ENCODE assay signal across 12 cellular contexts in the genomic region with DNA sequence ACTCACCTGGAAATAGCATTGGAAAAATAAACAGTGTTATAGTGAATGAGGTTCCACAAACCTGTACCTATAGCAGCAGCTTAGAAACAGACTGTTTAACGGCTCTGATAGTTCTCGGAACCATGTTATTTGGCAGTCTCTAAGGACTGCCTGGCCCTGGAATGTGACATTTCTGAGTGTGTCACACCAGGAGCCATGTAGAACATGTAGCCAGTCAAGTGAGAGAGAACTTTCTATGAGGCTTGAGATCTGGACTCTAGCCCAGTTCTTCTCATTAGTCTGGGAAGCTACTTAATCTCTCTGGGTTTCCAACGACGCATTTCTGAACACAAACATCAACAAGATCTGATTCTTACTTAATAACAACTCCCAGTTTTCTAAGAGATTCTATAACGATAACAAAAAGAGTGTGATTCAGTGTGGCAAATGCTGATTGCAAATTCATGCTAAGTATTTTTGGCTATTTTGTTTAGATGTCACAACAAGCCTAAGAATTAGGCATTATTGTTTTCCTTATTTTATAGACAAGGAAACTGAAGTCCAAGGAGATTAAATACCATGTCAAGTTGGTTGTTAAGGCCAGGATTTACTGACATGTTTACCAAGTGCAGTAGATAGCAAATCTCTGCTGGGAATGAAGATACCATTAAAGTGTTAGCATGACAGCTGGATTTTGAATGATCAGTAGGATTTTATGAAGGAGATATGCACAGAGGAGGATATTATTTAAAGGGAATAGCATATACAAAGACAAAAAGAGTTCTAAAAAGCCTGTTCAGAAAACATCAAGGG. TPM values are rescaled to one million over a fixed set of nuclear protein-coding genes. Genes with fewer than 3 reads are reported as not detected.
DNase-seq lines count a peak whose midpoint lies in the region; ATAC-seq and TF ChIP-seq lines count a peak whose summit lies in the region.
"Had no signal": no experiment of that assay in that cellular context is flagged by ENCODE, and none has a peak within 500 bp of the region (broad histone marks: within the 10 kb centered on the region; RNA-seq: fewer than 3 reads in every experiment).

No MANE protein-coding gene starts in this region.

- no peak for ATAC-seq in natural killer cell treated with Interleukin-12 subunit alpha and Interleukin-12 subunit beta and Interleukin-15 and Interleukin-18, amount 100 ng/mL, for 72 hours
- ATAC-seq in GM21529 (IDR thresholded peaks at IDR 0.05; ENCODE audit: unreplicated experiment): no peak

- CTCF ChIA-PET in OCI-LY7 (lab: Charles Lee; ENCODE audit: unreplicated experiment): no interaction called here

- H3K79me2 ChIP-seq in OCI-LY7 (ENCODE audit: insufficient read depth, low read depth, low read length): peaks cover 100% of the 10 kb centered on the region

- DNase-seq in OCI-LY7 (ENCODE audit: low spot score) (no peak), fibroblast of gingiva (ENCODE audit: low read depth) (peak; percentile 17), NOMO-1 treated with dmso at 0.1 percent for 144 hours (lab: John Stamatoyannopoulos, UW; ENCODE audit: unreplicated experiment) (no peak), ascending aorta (ENCODE audit: low spot score in 2 of 2) (no peak)
- no peak for DNase-seq in natural killer cell treated with Interleukin-12 subunit alpha and Interleukin-12 subunit beta and Interleukin-15 and Interleukin-18, amount 100 ng/mL, for 72 hours (ENCODE audit: low spot score)
- DNase-seq in stimulated activated naive CD4-positive, alpha-beta T cell (lab: John Stamatoyannopoulos, UW): no peak
- DNase-seq: gastrocnemius medialis, GDM1, NCI-H748 treated with DMSO at 0.1 percent for 48 hours, psoas muscle had no signal

- peak overlapping the region; percentile 88 for H3K4me3 Mint-ChIP-seq in natural killer cell treated with Interleukin-12 subunit alpha and Interleukin-12 subunit beta and Interleukin-15 and Interleukin-18, amount 100 ng/mL, for 72 hours

- H3K4me1 ChIP-seq in BLaER1 treated with 17β-estradiol and CSF1 and Interleukin-3, amounts not matched to agents 10 nM and 100 nM: peaks cover 39 to 99% (median 84%) of the 10 kb centered on the region in 10 experiments
- H3K4me1 ChIP-seq in OCI-LY7 (ENCODE audit: insufficient read depth, low read length, poor library complexity, severe bottlenecking) (peaks cover 52% of the 10 kb centered on the region), ascending aorta (peaks cover 0 to 4% of the 10 kb centered on the region in 2 donors)
- H3K4me1 ChIP-seq: gastrocnemius medialis, psoas muscle had no signal

- peak overlapping the region in 6 of 11 experiments; percentile 4 to 41 (median 24); a peak in 10 of 22 replicates for H3K4me2 ChIP-seq in BLaER1 treated with 17β-estradiol and CSF1 and Interleukin-3, amounts not matched to agents 10 nM and 100 nM
- no peak overlapping the region for H3K4me2 ChIP-seq in OCI-LY7 (ENCODE audit: low read length)

- H3K9ac ChIP-seq in BLaER1 treated with 17β-estradiol and CSF1 and Interleukin-3, amounts not matched to agents 10 nM and 100 nM: peak overlapping the region in 3 of 11 experiments; percentile 5 to 28 (median 8); a peak in 4 of 22 replicates

- H3K36me3 Mint-ChIP-seq in natural killer cell treated with Interleukin-12 subunit alpha and Interleukin-12 subunit beta and Interleukin-15 and Interleukin-18, amount 100 ng/mL, for 72 hours: no peaks in the 10 kb centered on the region

- BruUV-seq in OCI-LY7 (replicated peaks; lab: Mats Ljungman, UMichigan): no TSS peak

- H4K20me1 ChIP-seq in BLaER1 treated with 17β-estradiol and CSF1 and Interleukin-3, amounts not matched to agents 10 nM and 100 nM: peaks cover 86 to 100% (median 99%) of the 10 kb centered on the region in 11 experiments
- H4K20me1 ChIP-seq in OCI-LY7 (ENCODE audit: insufficient read depth, low read length): no peaks in the 10 kb centered on the region

- H3K9me3 ChIP-seq in BLaER1 treated with 17β-estradiol and CSF1 and Interleukin-3, amounts not matched to agents 10 nM and 100 nM (replicated peaks in 1 of 11): no peaks in the 10 kb centered on the region
- H3K9me3 ChIP-seq in OCI-LY7 (ENCODE audit: low read length): no peaks in the 10 kb centered on the region
- H3K9me3 ChIP-seq in ascending aorta: no peaks in the 10 kb centered on the region
- H3K9me3 ChIP-seq: gastrocnemius medialis, psoas muscle had no signal

- no peaks in the 10 kb centered on the region for H3K9me2 ChIP-seq in OCI-LY7 (ENCODE audit: insufficient read depth, low read length)

- no peak overlapping the region for H3K4me3 ChIP-seq in BLaER1 treated with 17β-estradiol and CSF1 and Interleukin-3, amounts not matched to agents 10 nM and 100 nM
- no peak overlapping the region for H3K4me3 ChIP-seq in OCI-LY7 (ENCODE audit: low read depth, low read length, poor library complexity, severe bottlenecking)
- H3K4me3 ChIP-seq in ascending aorta: no peak overlapping the region
- H3K4me3 ChIP-seq: gastrocnemius medialis, psoas muscle had no signal

- H2AFZ ChIP-seq in OCI-LY7 (ENCODE audit: low read length): no peak overlapping the region

- H3K36me3 ChIP-seq in BLaER1 treated with 17β-estradiol and CSF1 and Interleukin-3, amounts not matched to agents 10 nM and 100 nM: peaks cover 33 to 89% (median 73%) of the 10 kb centered on the region in 11 experiments; a peak in 21 of 22 replicates
- peaks cover 63% of the 10 kb centered on the region for H3K36me3 ChIP-seq in OCI-LY7 (ENCODE audit: insufficient read depth, low read length)
- H3K36me3 ChIP-seq in ascending aorta: no peaks in the 10 kb centered on the region
- H3K36me3 ChIP-seq: gastrocnemius medialis had no signal

- POLR2A ChIA-PET in OCI-LY7 (lab: Charles Lee): no interaction called here

- intact Hi-C loops in OCI-LY7 (cut with micrococcal nuclease; ENCODE audit: unreplicated experiment): no loop called here
- intact Hi-C loops in ascending aorta (cut with DNase I): no loop called here

- H3K9me3 Mint-ChIP-seq in natural killer cell treated with Interleukin-12 subunit alpha and Interleukin-12 subunit beta and Interleukin-15 and Interleukin-18, amount 100 ng/mL, for 72 hours: no peaks in the 10 kb centered on the region

- no peaks in the 10 kb centered on the region for H3K27me3 Mint-ChIP-seq in natural killer cell treated with Interleukin-12 subunit alpha and Interleukin-12 subunit beta and Interleukin-15 and Interleukin-18, amount 100 ng/mL, for 72 hours

- peak overlapping the region in 9 of 11 experiments; percentile 5 to 50 (median 13); a peak in 15 of 22 replicates for H3K27ac ChIP-seq in BLaER1 treated with 17β-estradiol and CSF1 and Interleukin-3, amounts not matched to agents 10 nM and 100 nM
- H3K27ac ChIP-seq in OCI-LY7 (ENCODE audit: low read depth, low read length, poor library complexity, severe bottlenecking): peak overlapping the region; percentile 14
- H3K27ac ChIP-seq in ascending aorta: peak overlapping the region in 1 of 2 donors; percentile 67
- H3K27ac ChIP-seq: gastrocnemius medialis, psoas muscle had no signal

- no peaks in the 10 kb centered on the region for H3K27me3 ChIP-seq in BLaER1 treated with 17β-estradiol and CSF1 and Interleukin-3, amounts not matched to agents 10 nM and 100 nM
- no peaks in the 10 kb centered on the region for H3K27me3 ChIP-seq in ascending aorta
- H3K27me3 ChIP-seq: gastrocnemius medialis had no signal

- peak overlapping the region; percentile 95 for H3K27ac Mint-ChIP-seq in natural killer cell treated with Interleukin-12 subunit alpha and Interleukin-12 subunit beta and Interleukin-15 and Interleukin-18, amount 100 ng/mL, for 72 hours

- H3K4me1 Mint-ChIP-seq in natural killer cell treated with Interleukin-12 subunit alpha and Interleukin-12 subunit beta and Interleukin-15 and Interleukin-18, amount 100 ng/mL, for 72 hours (ENCODE audit: low read depth in 2 of 2): peaks cover 57 to 69% of the 10 kb centered on the region in 2 donors

- no peak for TF ChIP-seq CTCF in OCI-LY7 (conservative IDR thresholded peaks at IDR 0.05; ENCODE audit: low read length)
- no peak for TF ChIP-seq CTCF in ascending aorta (IDR thresholded peaks at IDR 0.05)

RNA-seq across cellular contexts. Expression of gene APBB1IP, which starts 47.2 kb away (rescaled TPM):
- total RNA-seq in OCI-LY7 (2014; rRNA removed; shearing (Covaris generic)): 58.1 and 65.8 TPM in 2 replicates
- total RNA-seq in OCI-LY7 (2022) (167 and 196 TPM in 2 replicates), ascending aorta (not detected)
- 10 to 100 TPM; 42.2 to 58.0 TPM for total RNA-seq in natural killer cell treated with Interleukin-12 subunit alpha and Interleukin-12 subunit beta and Interleukin-15 and Interleukin-18, amount 100 ng/mL, for 72 hours

Comparison
In these comparisons a context has a peak if more than half of its experiments do, and no peak if none do; other contexts are left out.
1. RNA of gene APBB1IP, which starts 47.2 kb away (total RNA-seq): 58.1 to 196 TPM in OCI-LY7 and 42.2 to 58.0 TPM in natural killer cell treated with Interleukin-12 subunit alpha and Interleukin-12 subunit beta and Interleukin-15 and Interleukin-18, amount 100 ng/mL, for 72 hours; not detected in ascending aorta (single experiment); every median in the first group is over 10 times any median in the second.